Comparison of ENCODE assay signal across 1 cellular context in the genomic region with DNA sequence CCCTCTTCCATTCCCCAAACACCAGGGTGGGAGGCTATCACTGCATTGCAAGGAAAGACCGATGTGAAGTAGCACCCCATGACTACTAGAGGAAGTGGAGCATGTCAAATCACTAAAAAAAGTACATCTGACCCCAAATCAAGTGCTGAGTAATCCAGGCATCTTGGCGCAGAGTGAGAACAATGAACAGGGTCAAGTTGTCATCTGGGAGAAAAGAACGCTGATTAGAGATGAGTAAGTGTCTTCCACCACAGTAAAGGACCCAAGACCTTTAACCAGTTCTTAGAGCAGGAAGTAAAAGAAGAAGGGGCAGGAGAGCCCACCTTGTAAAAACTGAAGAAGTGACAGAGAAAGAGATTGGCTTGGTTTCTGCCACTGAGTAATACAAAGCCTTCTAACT.
TF ChIP-seq lines count a peak whose summit lies in the region.

No MANE protein-coding gene starts in this region.

TF ChIP-seq in IMR-90, 13 proteins besides CTCF, POLR2A, EP300 and RAD21:
- no peak for TF ChIP-seq BHLHE40 (IDR thresholded peaks at IDR 0.05; ENCODE audit: low read depth, low read length)
- TF ChIP-seq, protein P1, sequence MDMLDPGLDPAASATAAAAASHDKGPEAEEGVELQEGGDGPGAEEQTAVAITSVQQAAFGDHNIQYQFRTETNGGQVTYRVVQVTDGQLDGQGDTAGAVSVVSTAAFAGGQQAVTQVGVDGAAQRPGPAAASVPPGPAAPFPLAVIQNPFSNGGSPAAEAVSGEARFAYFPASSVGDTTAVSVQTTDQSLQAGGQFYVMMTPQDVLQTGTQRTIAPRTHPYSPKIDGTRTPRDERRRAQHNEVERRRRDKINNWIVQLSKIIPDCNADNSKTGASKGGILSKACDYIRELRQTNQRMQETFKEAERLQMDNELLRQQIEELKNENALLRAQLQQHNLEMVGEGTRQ (IDR thresholded peaks at IDR 0.05; ENCODE audit: low read depth, low read length) = no peak
- TF ChIP-seq NFE2L2 (IDR thresholded peaks at IDR 0.05; ENCODE audit: low read depth, low read length) = no peak
- no peak for TF ChIP-seq RCOR1 (IDR thresholded peaks at IDR 0.05; ENCODE audit: insufficient replicate concordance, low read length)
- TF ChIP-seq CHD1 (IDR thresholded peaks at IDR 0.05; ENCODE audit: low read depth, low read length) = no peak
- TF ChIP-seq, protein P2, sequence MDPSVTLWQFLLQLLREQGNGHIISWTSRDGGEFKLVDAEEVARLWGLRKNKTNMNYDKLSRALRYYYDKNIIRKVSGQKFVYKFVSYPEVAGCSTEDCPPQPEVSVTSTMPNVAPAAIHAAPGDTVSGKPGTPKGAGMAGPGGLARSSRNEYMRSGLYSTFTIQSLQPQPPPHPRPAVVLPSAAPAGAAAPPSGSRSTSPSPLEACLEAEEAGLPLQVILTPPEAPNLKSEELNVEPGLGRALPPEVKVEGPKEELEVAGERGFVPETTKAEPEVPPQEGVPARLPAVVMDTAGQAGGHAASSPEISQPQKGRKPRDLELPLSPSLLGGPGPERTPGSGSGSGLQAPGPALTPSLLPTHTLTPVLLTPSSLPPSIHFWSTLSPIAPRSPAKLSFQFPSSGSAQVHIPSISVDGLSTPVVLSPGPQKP (IDR thresholded peaks at IDR 0.05; ENCODE audit: borderline replicate concordance, low read depth, low read length) = no peak
- TF ChIP-seq MAFK (IDR thresholded peaks at IDR 0.05; ENCODE audit: low read depth, low read length) = no peak
- no peak for TF ChIP-seq SMC3 (IDR thresholded peaks at IDR 0.05; ENCODE audit: low read depth, low read length)
- TF ChIP-seq MAZ (IDR thresholded peaks at IDR 0.05; ENCODE audit: borderline replicate concordance, low read depth, low read length) = no peak
- no peak for TF ChIP-seq FOS (IDR thresholded peaks at IDR 0.05; ENCODE audit: low read depth, low read length)
- no peak for TF ChIP-seq RFX5 (IDR thresholded peaks at IDR 0.05; ENCODE audit: low read depth, low read length)
